ENCODE assay signal across 9 cellular contexts in genomic region chr12:95944108-95944704, GRCh38. TPM values are rescaled to one million over a fixed set of nuclear protein-coding genes. Genes with fewer than 3 reads are reported as not detected.
DNase-seq lines count a peak whose midpoint lies in the region; ATAC-seq and TF ChIP-seq lines count a peak whose summit lies in the region.
"Had no signal": no experiment of that assay in that cellular context is flagged by ENCODE, and none has a peak within 500 bp of the region (broad histone marks: within the 10 kb centered on the region; RNA-seq: fewer than 3 reads in every experiment).

No MANE protein-coding gene starts in this region.

- no peaks in the 10 kb centered on the region for H3K9me3 Mint-ChIP-seq in CD4-positive, CD25-positive, alpha-beta regulatory T cell
- peaks cover 7% of the 10 kb centered on the region; the same call in 2 of the 3 replicates for H3K9me3 Mint-ChIP-seq in GM23338
- no peaks in the 10 kb centered on the region for H3K9me3 Mint-ChIP-seq in activated CD8-positive, alpha-beta T cell treated with anti-CD3 and anti-CD28 coated beads, Interleukin-2, amount 10 ng/mL, durations not matched to agents 7 days and 5 days (ENCODE audit: insufficient read depth)

- H2AFZ ChIP-seq in GM23338 = no peak overlapping the region; the same call in 1 of the 2 replicates

- intact Hi-C loops in right lobe of liver (cut with DNase I) (no loop called here), prostate gland (cut with DNase I) (no loop called here), heart left ventricle (cut with DNase I) (no loop called here)

- no peaks in the 10 kb centered on the region for H3K9me2 ChIP-seq in GM23338 (ENCODE audit: insufficient read depth)

- no peaks in the 10 kb centered on the region for H3K27me3 ChIP-seq in CD4-positive, CD25-positive, alpha-beta regulatory T cell (ENCODE audit: control insufficient read depth, insufficient read depth, low read length)
- peaks cover 25% of the 10 kb centered on the region for H3K27me3 ChIP-seq in GM23338 (ENCODE audit: insufficient read depth)
- no peaks in the 10 kb centered on the region for H3K27me3 ChIP-seq in right lobe of liver
- no peaks in the 10 kb centered on the region for H3K27me3 ChIP-seq in prostate gland (replicated peaks; ENCODE audit: insufficient read depth)
- H3K27me3 ChIP-seq in heart left ventricle = no peaks in the 10 kb centered on the region

- peak overlapping the region; percentile 82 for H3K4me2 ChIP-seq in GM23338

- H3K4me1 ChIP-seq in CD4-positive, CD25-positive, alpha-beta regulatory T cell (ENCODE audit: control insufficient read depth, insufficient read depth, low read length, poor library complexity, severe bottlenecking) = peaks cover 12% of the 10 kb centered on the region
- H3K4me1 ChIP-seq in GM23338 (ENCODE audit: insufficient read depth) (peaks cover 5% of the 10 kb centered on the region), right lobe of liver (peaks cover 0 to 30% (median 9%) of the 10 kb centered on the region in 4 donors), prostate gland (replicated peaks) (no peaks in the 10 kb centered on the region), heart left ventricle (peaks cover 0 to 14% (median 6%) of the 10 kb centered on the region in 12 donors)

- H3K4me3 Mint-ChIP-seq in CD4-positive, CD25-positive, alpha-beta regulatory T cell = peak overlapping the region; percentile 85 to 93 (median 91)
- peak overlapping the region; percentile 92; the same call in 1 of the 3 replicates for H3K4me3 Mint-ChIP-seq in GM23338
- H3K4me3 Mint-ChIP-seq in activated CD8-positive, alpha-beta T cell treated with anti-CD3 and anti-CD28 coated beads, Interleukin-2, amount 10 ng/mL, durations not matched to agents 7 days and 5 days = peak overlapping the region; percentile 84

- H3K27ac Mint-ChIP-seq in CD4-positive, CD25-positive, alpha-beta regulatory T cell = peak overlapping the region in 1 of 3 donors; percentile 14
- no peak overlapping the region for H3K27ac Mint-ChIP-seq in GM23338
- no peak overlapping the region for H3K27ac Mint-ChIP-seq in activated CD8-positive, alpha-beta T cell treated with anti-CD3 and anti-CD28 coated beads, Interleukin-2, amount 10 ng/mL, durations not matched to agents 7 days and 5 days

- no peaks in the 10 kb centered on the region for H3K27me3 Mint-ChIP-seq in CD4-positive, CD25-positive, alpha-beta regulatory T cell
- peaks cover 20% of the 10 kb centered on the region for H3K27me3 Mint-ChIP-seq in GM23338 (ENCODE audit: insufficient read depth, low read depth, poor library complexity)
- peaks cover 5% of the 10 kb centered on the region for H3K27me3 Mint-ChIP-seq in activated CD8-positive, alpha-beta T cell treated with anti-CD3 and anti-CD28 coated beads, Interleukin-2, amount 10 ng/mL, durations not matched to agents 7 days and 5 days (ENCODE audit: low read depth)

- H3K4me3 ChIP-seq in CD4-positive, CD25-positive, alpha-beta regulatory T cell (ENCODE audit: low read depth, low read length) = peak overlapping the region; percentile 85
- peak overlapping the region; percentile 90 for H3K4me3 ChIP-seq in GM23338
- peak overlapping the region; percentile 59 to 98 (median 92) for H3K4me3 ChIP-seq in right lobe of liver
- no peak overlapping the region for H3K4me3 ChIP-seq in prostate gland
- peak overlapping the region in 1 of 12 donors; percentile 90 for H3K4me3 ChIP-seq in heart left ventricle

- no peaks in the 10 kb centered on the region for H3K79me2 ChIP-seq in GM23338 (replicated peaks; ENCODE audit: insufficient read depth)

- H3F3A ChIP-seq in GM23338 (replicated peaks; ENCODE audit: low read depth) = no peaks in the 10 kb centered on the region

- ATAC-seq in CD4-positive, CD25-positive, alpha-beta regulatory T cell (ENCODE audit: low read depth in 2 of 2) = no peak
- ATAC-seq in GM23338 = no peak
- ATAC-seq in activated CD8-positive, alpha-beta T cell treated with anti-CD3 and anti-CD28 coated beads, Interleukin-2, amount 10 ng/mL, durations not matched to agents 7 days and 5 days = no peak
- peak in 3 of 4 donors; percentile 5 to 43 (median 23) for ATAC-seq in right lobe of liver
- no peak for ATAC-seq in heart left ventricle

- no peak overlapping the region for H3K27ac ChIP-seq in CD4-positive, CD25-positive, alpha-beta regulatory T cell (ENCODE audit: insufficient read depth, low read length, poor library complexity, severe bottlenecking)
- H3K27ac ChIP-seq in GM23338 (ENCODE audit: low read depth) (no peak overlapping the region), right lobe of liver (peak overlapping the region; percentile 95 to 100 (median 97)), prostate gland (no peak overlapping the region), heart left ventricle (no peak overlapping the region)

- no peaks in the 10 kb centered on the region for H3K36me3 ChIP-seq in CD4-positive, CD25-positive, alpha-beta regulatory T cell (ENCODE audit: control insufficient read depth, insufficient read depth, low read length)
- H3K36me3 ChIP-seq in GM23338 (ENCODE audit: insufficient read depth) (no peaks in the 10 kb centered on the region), right lobe of liver (no peaks in the 10 kb centered on the region), prostate gland (no peaks in the 10 kb centered on the region), heart left ventricle (no peaks in the 10 kb centered on the region)

- no peaks in the 10 kb centered on the region for H3K36me3 Mint-ChIP-seq in CD4-positive, CD25-positive, alpha-beta regulatory T cell
- H3K36me3 Mint-ChIP-seq in GM23338 (ENCODE audit: low read depth) = peaks cover 4% of the 10 kb centered on the region; the same call in 1 of the 3 replicates
- no peaks in the 10 kb centered on the region for H3K36me3 Mint-ChIP-seq in activated CD8-positive, alpha-beta T cell treated with anti-CD3 and anti-CD28 coated beads, Interleukin-2, amount 10 ng/mL, durations not matched to agents 7 days and 5 days (ENCODE audit: low read depth)

- H3K9me3 ChIP-seq in CD4-positive, CD25-positive, alpha-beta regulatory T cell (ENCODE audit: control insufficient read depth in 2 of 2, low read length in 2 of 2) = no peaks in the 10 kb centered on the region
- no peaks in the 10 kb centered on the region for H3K9me3 ChIP-seq in right lobe of liver
- no peaks in the 10 kb centered on the region for H3K9me3 ChIP-seq in prostate gland
- H3K9me3 ChIP-seq in heart left ventricle = no peaks in the 10 kb centered on the region

- POLR2A ChIA-PET in activated CD8-positive, alpha-beta T cell treated with anti-CD3 and anti-CD28 coated beads, Interleukin-2, amount 10 ng/mL, durations not matched to agents 7 days and 5 days (lab: Charles Lee) = interaction anchor here (1.7 to 1.8 kb wide), 3 partner anchors 11 to 91 kb away, joined by 5 to 10 read pairs (median 5); partner anchors contain the start of gene LTA4H

- CTCF ChIA-PET in activated CD8-positive, alpha-beta T cell treated with anti-CD3 and anti-CD28 coated beads, Interleukin-2, amount 10 ng/mL, durations not matched to agents 7 days and 5 days (lab: Charles Lee) = interaction anchor here (1.1 to 4.6 kb wide), 4 partner anchors 8 to 54 kb away, joined by 3 to 32 read pairs (median 18); no protein-coding TSS in a partner anchor

- no peak for TF ChIP-seq CTCF in GM23338 (conservative IDR thresholded peaks at IDR 0.05; ENCODE audit: low read depth in 2 of 2)
- no peak for TF ChIP-seq CTCF in right lobe of liver (IDR thresholded peaks at IDR 0.05)
- no peak for TF ChIP-seq CTCF in prostate gland (IDR thresholded peaks at IDR 0.05)
- TF ChIP-seq CTCF in heart left ventricle (IDR thresholded peaks at IDR 0.05) = no peak

- TF ChIP-seq POLR2A in right lobe of liver (IDR thresholded peaks at IDR 0.05) (peak; percentile 56), prostate gland (IDR thresholded peaks at IDR 0.05) (no peak), heart left ventricle (IDR thresholded peaks at IDR 0.05) (no peak)

- no peak for DNase-seq in CD4-positive, CD25-positive, alpha-beta regulatory T cell
- DNase-seq in GM23338 (ENCODE audit: low spot score) = no peak
- no peak for DNase-seq in activated CD8-positive, alpha-beta T cell treated with anti-CD3 and anti-CD28 coated beads, Interleukin-2, amount 10 ng/mL, durations not matched to agents 7 days and 5 days
- DNase-seq in right lobe of liver = peak; percentile 29 to 72 (median 61)
- no peak for DNase-seq in prostate gland (ENCODE audit: low spot score)
- DNase-seq in heart left ventricle = no peak
- no peak for DNase-seq in NCI-H2107 (lab: John Stamatoyannopoulos, UW)
- no peak for DNase-seq in amniotic stem cell (lab: John Stamatoyannopoulos, UW)
- DNase-seq: activated CD4-positive, alpha-beta T cell treated with anti-CD3 and anti-CD28 coated beads, Interleukin-2, amount 50 U/mL, for 48 hours had no signal

- 34% methylated on average over 8 of the region's 10 CpGs for WGBS in right lobe of liver (ENCODE audit: insufficient coverage, low coverage, low lambda C conversion rate, missing lambda C conversion rate)
- 84% methylated on average over 10 of the region's 10 CpGs for WGBS in prostate gland
- 87 to 94% (median 91%) methylated on average over 10 of the region's 10 CpGs for WGBS in heart left ventricle, 4 donors

- no peaks in the 10 kb centered on the region for H4K20me1 ChIP-seq in GM23338 (replicated peaks; ENCODE audit: insufficient read depth)

- H3K4me1 Mint-ChIP-seq in CD4-positive, CD25-positive, alpha-beta regulatory T cell = peaks cover 0 to 15% (median 4%) of the 10 kb centered on the region in 4 donors
- H3K4me1 Mint-ChIP-seq in GM23338 = peaks cover 8% of the 10 kb centered on the region; the same call in 2 of the 3 replicates
- peaks cover 10% of the 10 kb centered on the region for H3K4me1 Mint-ChIP-seq in activated CD8-positive, alpha-beta T cell treated with anti-CD3 and anti-CD28 coated beads, Interleukin-2, amount 10 ng/mL, durations not matched to agents 7 days and 5 days (ENCODE audit: low read depth)

RNA-seq across cellular contexts. Expression of gene AMDHD1, which starts 1.1 kb away (rescaled TPM):
- 0.67 TPM for total RNA-seq in CD4-positive, CD25-positive, alpha-beta regulatory T cell
- polyA plus RNA-seq in CD4-positive, CD25-positive, alpha-beta regulatory T cell = under 1 TPM in 2 of 4 donors, not detected in 2; 0.23 to 0.86 TPM
- 0.19 and 0.21 TPM in 2 replicates for total RNA-seq in GM23338 (2014; rRNA removed; shearing (Covaris generic))
- 0.24 TPM in 1 of 2 replicates, not detected in the other for polyA plus RNA-seq in GM23338 (2016; fragmentation: Nextera tagmentation; extraction: Ambion mirVana)
- 1 to 10 TPM; 1.3 to 1.6 TPM for total RNA-seq in activated CD8-positive, alpha-beta T cell treated with anti-CD3 and anti-CD28 coated beads, Interleukin-2, amount 10 ng/mL, durations not matched to agents 7 days and 5 days
- 10 to 100 TPM; 41.4 to 97.8 (median 69.1) TPM for total RNA-seq in right lobe of liver
- total RNA-seq in prostate gland = 1 to 10 TPM in 1 of 2 donors, not detected in 1; 2.2 TPM
- total RNA-seq in heart left ventricle = 1 to 10 TPM in 1 of 9 donors, under 1 TPM in 8; 0.20 to 1.1 (median 0.55) TPM
- under 1 TPM; 0.39 to 0.72 TPM for polyA plus RNA-seq in heart left ventricle

RNA-seq across cellular contexts. Expression of gene CCDC38, which starts 1.8 kb away (rescaled TPM):
- total RNA-seq in CD4-positive, CD25-positive, alpha-beta regulatory T cell = not detected
- polyA plus RNA-seq in CD4-positive, CD25-positive, alpha-beta regulatory T cell = not detected
- total RNA-seq in GM23338 (2014; rRNA removed; shearing (Covaris generic)) = not detected in 2 replicates
- polyA plus RNA-seq in GM23338 (2016; fragmentation: Nextera tagmentation; extraction: Ambion mirVana) = not detected in 2 replicates
- not detected for total RNA-seq in activated CD8-positive, alpha-beta T cell treated with anti-CD3 and anti-CD28 coated beads, Interleukin-2, amount 10 ng/mL, durations not matched to agents 7 days and 5 days
- 1 to 10 TPM in 2 of 6 experiments, under 1 TPM in 4; 0.19 to 1.8 (median 0.89) TPM for total RNA-seq in right lobe of liver
- total RNA-seq in prostate gland = under 1 TPM; 0.14 to 0.34 TPM
- under 1 TPM in 2 of 9 donors, not detected in 7; 0.08 to 0.20 TPM for total RNA-seq in heart left ventricle
- under 1 TPM in 1 of 2 donors, not detected in 1; 0.03 TPM for polyA plus RNA-seq in heart left ventricle

RNA-seq across cellular contexts. Expression of gene HAL, which starts 51.9 kb away (rescaled TPM):
- total RNA-seq in CD4-positive, CD25-positive, alpha-beta regulatory T cell = 0.57 TPM
- not detected for polyA plus RNA-seq in CD4-positive, CD25-positive, alpha-beta regulatory T cell
- total RNA-seq in GM23338 (2014; rRNA removed; shearing (Covaris generic)) = 0.17 TPM in 1 of 2 replicates, not detected in the other
- polyA plus RNA-seq in GM23338 (2016; fragmentation: Nextera tagmentation; extraction: Ambion mirVana) (0.24 TPM in 1 of 2 replicates, not detected in the other), heart left ventricle (under 1 TPM; 0.04 to 0.07 TPM)
- under 1 TPM; 0.63 to 0.74 TPM for total RNA-seq in activated CD8-positive, alpha-beta T cell treated with anti-CD3 and anti-CD28 coated beads, Interleukin-2, amount 10 ng/mL, durations not matched to agents 7 days and 5 days
- total RNA-seq in right lobe of liver (100 to 1,000 TPM in 5 of 6 experiments, 10 to 100 TPM in 1; 95.8 to 190 (median 174) TPM), prostate gland (under 1 TPM in 1 of 2 donors, not detected in 1; 0.27 TPM), heart left ventricle (under 1 TPM in 4 of 9 donors, not detected in 5; 0.10 to 0.79 (median 0.31) TPM)

Comparison
In these comparisons a context has a peak if more than half of its experiments do, and no peak if none do; other contexts are left out.
1. ATAC-seq: peak in right lobe of liver (3 of 4); none in CD4-positive, CD25-positive, alpha-beta regulatory T cell (0 of 2), GM23338 (single experiment), activated CD8-positive, alpha-beta T cell treated with anti-CD3 and anti-CD28 coated beads, Interleukin-2, amount 10 ng/mL, durations not matched to agents 7 days and 5 days (single experiment) and heart left ventricle (0 of 4).
2. DNase-seq: peak in right lobe of liver (3 of 3); none in CD4-positive, CD25-positive, alpha-beta regulatory T cell (0 of 3), GM23338 (single experiment), activated CD8-positive, alpha-beta T cell treated with anti-CD3 and anti-CD28 coated beads, Interleukin-2, amount 10 ng/mL, durations not matched to agents 7 days and 5 days (single experiment), prostate gland (single experiment), heart left ventricle (0 of 5), NCI-H2107 (single experiment) and amniotic stem cell (single experiment).
3. H3K27ac ChIP-seq: peak in right lobe of liver (3 of 3); none in CD4-positive, CD25-positive, alpha-beta regulatory T cell (single experiment), GM23338 (single experiment), prostate gland (0 of 2) and heart left ventricle (0 of 12).
4. H3K4me3 ChIP-seq: peak in CD4-positive, CD25-positive, alpha-beta regulatory T cell (single experiment), GM23338 (single experiment) and right lobe of liver (3 of 3); none in prostate gland (0 of 2).
5. RNA of gene AMDHD1, which starts 1.1 kb away (total RNA-seq): 41.4 to 97.8 TPM in right lobe of liver; 2.2 TPM in prostate gland, 1.3 to 1.6 TPM in activated CD8-positive, alpha-beta T cell treated with anti-CD3 and anti-CD28 coated beads, Interleukin-2, amount 10 ng/mL, durations not matched to agents 7 days and 5 days, 0.67 TPM in CD4-positive, CD25-positive, alpha-beta regulatory T cell (single experiment), 0.20 to 1.1 TPM in heart left ventricle and 0.19 to 0.21 TPM in GM23338; every median in the first group is over 10 times any median in the second.
6. RNA of gene HAL, which starts 51.9 kb away (total RNA-seq): 95.8 to 190 TPM in right lobe of liver; 0.63 to 0.74 TPM in activated CD8-positive, alpha-beta T cell treated with anti-CD3 and anti-CD28 coated beads, Interleukin-2, amount 10 ng/mL, durations not matched to agents 7 days and 5 days, 0.57 TPM in CD4-positive, CD25-positive, alpha-beta regulatory T cell (single experiment), 0.27 TPM in prostate gland, 0.17 TPM in GM23338 and 0.10 to 0.79 TPM in heart left ventricle; every median in the first group is over 10 times any median in the second.
7. Peak in every context shown above with its lines, with median percentiles within 50 percentile points of each other: H3K4me3 Mint-ChIP-seq.